ENCODE assay signal across 2 cellular contexts in genomic region chr13:40626977-40627376, GRCh38.
TF ChIP-seq lines count a peak whose summit lies in the region.

No MANE protein-coding gene starts in this region.

TF ChIP-seq in WTC11, 78 proteins besides CTCF, POLR2A, EP300 and RAD21 (continued from another document and continues in another):
- TF ChIP-seq ARID4B (CRISPR knock-in tag; IDR thresholded peaks at IDR 0.05; ENCODE audit: borderline replicate concordance) = no peak
- TF ChIP-seq FOXP1 (CRISPR knock-in tag; IDR thresholded peaks at IDR 0.05; ENCODE audit: borderline replicate concordance) = no peak
- TF ChIP-seq EMX1 (CRISPR knock-in tag; IDR thresholded peaks at IDR 0.05) = no peak
- no peak for TF ChIP-seq SMAD3 (CRISPR knock-in tag; IDR thresholded peaks at IDR 0.05; ENCODE audit: borderline replicate concordance)
- TF ChIP-seq ETV6 (CRISPR knock-in tag; IDR thresholded peaks at IDR 0.05) = no peak
- no peak for TF ChIP-seq SMAD4 (CRISPR knock-in tag; IDR thresholded peaks at IDR 0.05)
- TF ChIP-seq STAT6 (CRISPR knock-in tag; conservative IDR thresholded peaks at IDR 0.05; ENCODE audit: low read depth) = no peak
- TF ChIP-seq CBFB (CRISPR knock-in tag; IDR thresholded peaks at IDR 0.05; ENCODE audit: low read depth) = no peak
- TF ChIP-seq PREB (CRISPR knock-in tag; IDR thresholded peaks at IDR 0.05; ENCODE audit: borderline replicate concordance) = no peak
- no peak for TF ChIP-seq CDX4 (CRISPR knock-in tag; IDR thresholded peaks at IDR 0.05; ENCODE audit: borderline replicate concordance)
- no peak for TF ChIP-seq KAT7 (CRISPR knock-in tag; IDR thresholded peaks at IDR 0.05; ENCODE audit: borderline replicate concordance)
- no peak for TF ChIP-seq ZNF425 (CRISPR knock-in tag; conservative IDR thresholded peaks at IDR 0.05)
- TF ChIP-seq ELF4 (CRISPR knock-in tag; IDR thresholded peaks at IDR 0.05; ENCODE audit: low read depth) = no peak

TF ChIP-seq in liver, 16 proteins besides CTCF, POLR2A, EP300 and RAD21 (continued from another document):
- TF ChIP-seq ZBTB33 (IDR thresholded peaks at IDR 0.05) (peak; percentile 32), SP1 (IDR thresholded peaks at IDR 0.05) (peak; percentile 80), RXRA (IDR thresholded peaks at IDR 0.05) (peak; percentile 60 to 63)
TF ChIP-seq in liver: peak in this region for 7.
